In genomic region chr17:73998246-73999220, GRCh38 we compare ENCODE assay signal across 1 cellular context.
A peak's percentile ranks its signal among the peaks of the same experiment; 100 is the strongest.
TF ChIP-seq lines count a peak whose summit lies in the region.

No MANE protein-coding gene starts in this region.

TF ChIP-seq in HepG2, 621 proteins besides CTCF, POLR2A, EP300 and RAD21 (continued from another document and continues in another):
- TF ChIP-seq ZNF280D (CRISPR knock-in tag; IDR thresholded peaks at IDR 0.05) (no peak), STAG1 (CRISPR knock-in tag; IDR thresholded peaks at IDR 0.05) (peak; percentile 80), ZNF891 (CRISPR knock-in tag; IDR thresholded peaks at IDR 0.05) (no peak), KDM3A (CRISPR knock-in tag; IDR thresholded peaks at IDR 0.05; ENCODE audit: low read depth) (no peak), ZNF333 (CRISPR knock-in tag; IDR thresholded peaks at IDR 0.05; ENCODE audit: borderline replicate concordance) (0 out of 2 replicates have a peak, but pooled peaks have one; percentile 36), TEAD2 (CRISPR knock-in tag; IDR thresholded peaks at IDR 0.05) (no peak), LCORL (IDR thresholded peaks at IDR 0.05) (no peak), LCORL (CRISPR knock-in tag; IDR thresholded peaks at IDR 0.05) (0 out of 2 replicates have a peak, but pooled peaks have one; percentile 24), SMC3 (IDR thresholded peaks at IDR 0.05; ENCODE audit: low read length) (peak; percentile 46; the same call in 1 of the 2 replicates), RARA (CRISPR knock-in tag; IDR thresholded peaks at IDR 0.05) (no peak), HIVEP1 (CRISPR knock-in tag; IDR thresholded peaks at IDR 0.05) (0 out of 2 replicates have a peak, but pooled peaks have one; percentile 48), ZNF530 (CRISPR knock-in tag; IDR thresholded peaks at IDR 0.05; ENCODE audit: low read depth) (no peak), MEIS2 (CRISPR knock-in tag; IDR thresholded peaks at IDR 0.05) (no peak), PITX1 (CRISPR knock-in tag; IDR thresholded peaks at IDR 0.05) (no peak), ZNF782 (CRISPR knock-in tag; IDR thresholded peaks at IDR 0.05; ENCODE audit: borderline replicate concordance) (no peak), ZUFSP (CRISPR knock-in tag; IDR thresholded peaks at IDR 0.05; ENCODE audit: borderline replicate concordance) (no peak), ZNF160 (CRISPR knock-in tag; IDR thresholded peaks at IDR 0.05) (no peak), ZNF570 (CRISPR knock-in tag; IDR thresholded peaks at IDR 0.05; ENCODE audit: borderline replicate concordance) (no peak), EED (CRISPR knock-in tag; IDR thresholded peaks at IDR 0.05) (no peak), DRAP1 (CRISPR knock-in tag; IDR thresholded peaks at IDR 0.05) (no peak), ARNT2 (CRISPR knock-in tag; IDR thresholded peaks at IDR 0.05; ENCODE audit: low read depth) (no peak), ZNF30 (CRISPR knock-in tag; IDR thresholded peaks at IDR 0.05) (no peak), ZNF703 (CRISPR knock-in tag; IDR thresholded peaks at IDR 0.05; ENCODE audit: borderline replicate concordance) (no peak), ZBTB7B (CRISPR knock-in tag; IDR thresholded peaks at IDR 0.05) (no peak), PRDM4 (CRISPR knock-in tag; IDR thresholded peaks at IDR 0.05; ENCODE audit: borderline replicate concordance) (no peak), SOX6 (IDR thresholded peaks at IDR 0.05) (no peak), SOX6 (CRISPR knock-in tag; IDR thresholded peaks at IDR 0.05) (0 out of 2 replicates have a peak, but pooled peaks have one; percentile 19), ZNF609 (CRISPR knock-in tag; IDR thresholded peaks at IDR 0.05; ENCODE audit: borderline replicate concordance) (no peak), ZBTB42 (CRISPR knock-in tag; IDR thresholded peaks at IDR 0.05) (no peak), FLYWCH1 (CRISPR knock-in tag; IDR thresholded peaks at IDR 0.05) (no peak), FOXO4 (CRISPR knock-in tag; conservative IDR thresholded peaks at IDR 0.05) (no peak), ZNF496 (CRISPR knock-in tag; IDR thresholded peaks at IDR 0.05; ENCODE audit: insufficient replicate concordance) (no peak), ZNF83 (CRISPR knock-in tag; IDR thresholded peaks at IDR 0.05; ENCODE audit: borderline replicate concordance) (no peak), ARID5B (CRISPR knock-in tag; IDR thresholded peaks at IDR 0.05) (no peak), BHLHE40 (IDR thresholded peaks at IDR 0.05; ENCODE audit: low read length) (peak; percentile 60), HOXA7 (CRISPR knock-in tag; IDR thresholded peaks at IDR 0.05) (no peak), TGIF2 (CRISPR knock-in tag; IDR thresholded peaks at IDR 0.05) (no peak)
